ENCODE assay signal across 1 cellular context in the genomic region with DNA sequence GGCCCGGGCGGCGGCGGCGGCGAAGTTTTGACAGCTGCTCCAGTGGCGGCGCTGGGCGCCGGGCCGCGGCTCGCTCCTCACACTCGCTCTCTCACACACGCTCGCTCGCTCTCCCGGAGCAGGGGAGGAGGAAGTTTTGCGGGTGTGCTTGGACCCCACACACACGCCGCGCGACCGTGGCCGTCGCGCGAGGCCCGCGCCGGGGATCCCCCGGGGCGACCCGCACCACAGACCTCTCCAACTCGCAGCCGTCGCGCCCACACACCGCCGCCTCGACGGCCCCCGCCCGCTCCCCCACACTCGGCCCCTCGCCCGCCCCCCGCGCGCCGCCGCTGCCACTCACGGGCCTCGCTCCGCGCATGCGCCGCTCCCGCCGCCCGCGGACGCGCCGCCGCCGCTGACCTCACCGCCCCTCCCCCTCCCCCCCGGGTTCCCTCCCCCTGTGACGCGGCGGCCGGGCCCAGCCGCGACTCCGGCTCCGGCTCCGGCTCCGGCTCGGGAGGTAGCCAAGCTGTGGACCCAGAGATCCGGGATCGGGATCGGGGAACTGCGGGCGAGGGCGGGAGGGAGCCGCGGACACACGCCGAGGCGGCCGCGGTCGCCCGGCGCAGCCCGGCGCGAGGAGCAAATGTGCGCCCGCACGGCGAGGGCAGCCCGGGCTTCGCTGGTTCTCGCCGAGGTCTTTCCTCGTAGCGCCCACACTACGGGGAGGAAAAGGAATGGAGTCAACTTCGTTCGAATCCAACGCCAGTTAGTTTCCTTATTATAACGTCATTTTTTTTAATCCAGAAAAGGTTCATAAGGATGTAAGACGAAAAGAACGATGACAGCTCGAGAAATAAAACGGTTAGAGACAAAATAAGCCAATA.
A peak's percentile ranks its signal among the peaks of the same experiment; 100 is the strongest.
TF ChIP-seq lines count a peak whose summit lies in the region.

No MANE protein-coding gene starts in this region.

TF ChIP-seq in HepG2, 621 proteins besides CTCF, POLR2A, EP300 and RAD21 (continued from another document and continues in another):
- TF ChIP-seq, protein P1, sequence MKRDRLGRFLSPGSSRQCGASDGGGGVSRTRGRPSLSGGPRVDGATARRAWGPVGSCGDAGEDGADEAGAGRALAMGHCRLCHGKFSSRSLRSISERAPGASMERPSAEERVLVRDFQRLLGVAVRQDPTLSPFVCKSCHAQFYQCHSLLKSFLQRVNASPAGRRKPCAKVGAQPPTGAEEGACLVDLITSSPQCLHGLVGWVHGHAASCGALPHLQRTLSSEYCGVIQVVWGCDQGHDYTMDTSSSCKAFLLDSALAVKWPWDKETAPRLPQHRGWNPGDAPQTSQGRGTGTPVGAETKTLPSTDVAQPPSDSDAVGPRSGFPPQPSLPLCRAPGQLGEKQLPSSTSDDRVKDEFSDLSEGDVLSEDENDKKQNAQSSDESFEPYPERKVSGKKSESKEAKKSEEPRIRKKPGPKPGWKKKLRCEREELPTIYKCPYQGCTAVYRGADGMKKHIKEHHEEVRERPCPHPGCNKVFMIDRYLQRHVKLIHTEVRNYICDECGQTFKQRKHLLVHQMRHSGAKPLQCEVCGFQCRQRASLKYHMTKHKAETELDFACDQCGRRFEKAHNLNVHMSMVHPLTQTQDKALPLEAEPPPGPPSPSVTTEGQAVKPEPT (CRISPR knock-in tag; IDR thresholded peaks at IDR 0.05; ENCODE audit: low read depth), result no peak
- TF ChIP-seq PHF21A (CRISPR knock-in tag; IDR thresholded peaks at IDR 0.05) (peak; percentile 58), MTF2 (CRISPR knock-in tag; IDR thresholded peaks at IDR 0.05; ENCODE audit: borderline replicate concordance) (peak; percentile 86; the same call in 1 of the 2 replicates), ZKSCAN1 (IDR thresholded peaks at IDR 0.05; ENCODE audit: low read length) (no peak), HNRNPL (IDR thresholded peaks at IDR 0.05; ENCODE audit: low read depth, low read length) (no peak), ZNF468 (CRISPR knock-in tag; IDR thresholded peaks at IDR 0.05) (no peak), ZFY (CRISPR knock-in tag; IDR thresholded peaks at IDR 0.05) (peak; percentile 49), FOXK2 (IDR thresholded peaks at IDR 0.05) (no peak), SIN3A (IDR thresholded peaks at IDR 0.05; ENCODE audit: borderline replicate concordance, low read depth, low read length) (peak; percentile 64; the same call in 1 of the 2 replicates), SP1 (IDR thresholded peaks at IDR 0.05) (no peak), SP1 (CRISPR knock-in tag; IDR thresholded peaks at IDR 0.05) (0 out of 2 replicates have a peak, but pooled peaks have one; percentile 20), PHF20 (CRISPR knock-in tag; IDR thresholded peaks at IDR 0.05) (no peak; the same call in 1 of the 2 replicates), JUNB (CRISPR knock-in tag; IDR thresholded peaks at IDR 0.05; ENCODE audit: borderline replicate concordance) (no peak), TCF7L2 (IDR thresholded peaks at IDR 0.05; ENCODE audit: low read depth, low read length) (no peak), ZNF792 (CRISPR knock-in tag; IDR thresholded peaks at IDR 0.05) (peak; percentile 22; the same call in 1 of the 2 replicates), SP2 (CRISPR knock-in tag; IDR thresholded peaks at IDR 0.05) (no peak), MXI1 (IDR thresholded peaks at IDR 0.05; ENCODE audit: borderline replicate concordance, low read depth, low read length) (peak; percentile 76; the same call in 1 of the 3 replicates), MTA1 (CRISPR knock-in tag; IDR thresholded peaks at IDR 0.05; ENCODE audit: borderline replicate concordance) (peak; percentile 68; the same call in 1 of the 2 replicates), NAIF1 (CRISPR knock-in tag; IDR thresholded peaks at IDR 0.05; ENCODE audit: borderline replicate concordance) (no peak), FOSL1 (CRISPR knock-in tag; IDR thresholded peaks at IDR 0.05; ENCODE audit: borderline replicate concordance) (no peak), MTA3 (CRISPR knock-in tag; IDR thresholded peaks at IDR 0.05) (no peak), ZNF230 (CRISPR knock-in tag; IDR thresholded peaks at IDR 0.05) (no peak), PHF5A (CRISPR knock-in tag; IDR thresholded peaks at IDR 0.05; ENCODE audit: low read depth, unreplicated experiment) (peak; percentile 60), ZSCAN21 (CRISPR knock-in tag; IDR thresholded peaks at IDR 0.05; ENCODE audit: borderline replicate concordance) (0 out of 2 replicates have a peak, but pooled peaks have one; percentile 40), ZMYM3 (CRISPR knock-in tag; IDR thresholded peaks at IDR 0.05) (peak; percentile 68; the same call in 1 of the 2 replicates), JUN (CRISPR knock-in tag; IDR thresholded peaks at IDR 0.05) (peak; percentile 35; the same call in 1 of the 2 replicates), ZNF564 (CRISPR knock-in tag; IDR thresholded peaks at IDR 0.05) (peak; percentile 60; the same call in 1 of the 2 replicates), MEIS1 (CRISPR knock-in tag; IDR thresholded peaks at IDR 0.05; ENCODE audit: borderline replicate concordance) (no peak), ZNF431 (CRISPR knock-in tag; IDR thresholded peaks at IDR 0.05; ENCODE audit: borderline replicate concordance, low read depth) (peak; percentile 48; the same call in 1 of the 2 replicates)
- TF ChIP-seq, protein P2, sequence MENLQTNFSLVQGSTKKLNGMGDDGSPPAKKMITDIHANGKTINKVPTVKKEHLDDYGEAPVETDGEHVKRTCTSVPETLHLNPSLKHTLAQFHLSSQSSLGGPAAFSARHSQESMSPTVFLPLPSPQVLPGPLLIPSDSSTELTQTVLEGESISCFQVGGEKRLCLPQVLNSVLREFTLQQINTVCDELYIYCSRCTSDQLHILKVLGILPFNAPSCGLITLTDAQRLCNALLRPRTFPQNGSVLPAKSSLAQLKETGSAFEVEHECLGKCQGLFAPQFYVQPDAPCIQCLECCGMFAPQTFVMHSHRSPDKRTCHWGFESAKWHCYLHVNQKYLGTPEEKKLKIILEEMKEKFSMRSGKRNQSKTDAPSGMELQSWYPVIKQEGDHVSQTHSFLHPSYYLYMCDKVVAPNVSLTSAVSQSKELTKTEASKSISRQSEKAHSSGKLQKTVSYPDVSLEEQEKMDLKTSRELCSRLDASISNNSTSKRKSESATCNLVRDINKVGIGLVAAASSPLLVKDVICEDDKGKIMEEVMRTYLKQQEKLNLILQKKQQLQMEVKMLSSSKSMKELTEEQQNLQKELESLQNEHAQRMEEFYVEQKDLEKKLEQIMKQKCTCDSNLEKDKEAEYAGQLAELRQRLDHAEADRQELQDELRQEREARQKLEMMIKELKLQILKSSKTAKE (CRISPR knock-in tag; IDR thresholded peaks at IDR 0.05; ENCODE audit: borderline replicate concordance), result no peak
- TF ChIP-seq, protein P3, sequence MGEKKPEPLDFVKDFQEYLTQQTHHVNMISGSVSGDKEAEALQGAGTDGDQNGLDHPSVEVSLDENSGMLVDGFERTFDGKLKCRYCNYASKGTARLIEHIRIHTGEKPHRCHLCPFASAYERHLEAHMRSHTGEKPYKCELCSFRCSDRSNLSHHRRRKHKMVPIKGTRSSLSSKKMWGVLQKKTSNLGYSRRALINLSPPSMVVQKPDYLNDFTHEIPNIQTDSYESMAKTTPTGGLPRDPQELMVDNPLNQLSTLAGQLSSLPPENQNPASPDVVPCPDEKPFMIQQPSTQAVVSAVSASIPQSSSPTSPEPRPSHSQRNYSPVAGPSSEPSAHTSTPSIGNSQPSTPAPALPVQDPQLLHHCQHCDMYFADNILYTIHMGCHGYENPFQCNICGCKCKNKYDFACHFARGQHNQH (CRISPR knock-in tag; IDR thresholded peaks at IDR 0.05), result peak; percentile 73; the same call in 1 of the 2 replicates
- TF ChIP-seq, protein P4, sequence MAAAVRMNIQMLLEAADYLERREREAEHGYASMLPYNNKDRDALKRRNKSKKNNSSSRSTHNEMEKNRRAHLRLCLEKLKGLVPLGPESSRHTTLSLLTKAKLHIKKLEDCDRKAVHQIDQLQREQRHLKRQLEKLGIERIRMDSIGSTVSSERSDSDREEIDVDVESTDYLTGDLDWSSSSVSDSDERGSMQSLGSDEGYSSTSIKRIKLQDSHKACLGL (CRISPR knock-in tag; IDR thresholded peaks at IDR 0.05), result peak; percentile 36; the same call in 1 of the 2 replicates
- TF ChIP-seq, protein P5, sequence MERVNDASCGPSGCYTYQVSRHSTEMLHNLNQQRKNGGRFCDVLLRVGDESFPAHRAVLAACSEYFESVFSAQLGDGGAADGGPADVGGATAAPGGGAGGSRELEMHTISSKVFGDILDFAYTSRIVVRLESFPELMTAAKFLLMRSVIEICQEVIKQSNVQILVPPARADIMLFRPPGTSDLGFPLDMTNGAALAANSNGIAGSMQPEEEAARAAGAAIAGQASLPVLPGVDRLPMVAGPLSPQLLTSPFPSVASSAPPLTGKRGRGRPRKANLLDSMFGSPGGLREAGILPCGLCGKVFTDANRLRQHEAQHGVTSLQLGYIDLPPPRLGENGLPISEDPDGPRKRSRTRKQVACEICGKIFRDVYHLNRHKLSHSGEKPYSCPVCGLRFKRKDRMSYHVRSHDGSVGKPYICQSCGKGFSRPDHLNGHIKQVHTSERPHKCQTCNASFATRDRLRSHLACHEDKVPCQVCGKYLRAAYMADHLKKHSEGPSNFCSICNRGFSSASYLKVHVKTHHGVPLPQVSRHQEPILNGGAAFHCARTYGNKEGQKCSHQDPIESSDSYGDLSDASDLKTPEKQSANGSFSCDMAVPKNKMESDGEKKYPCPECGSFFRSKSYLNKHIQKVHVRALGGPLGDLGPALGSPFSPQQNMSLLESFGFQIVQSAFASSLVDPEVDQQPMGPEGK (CRISPR knock-in tag; IDR thresholded peaks at IDR 0.05), result peak; percentile 59; the same call in 1 of the 2 replicates
- TF ChIP-seq, protein P6, sequence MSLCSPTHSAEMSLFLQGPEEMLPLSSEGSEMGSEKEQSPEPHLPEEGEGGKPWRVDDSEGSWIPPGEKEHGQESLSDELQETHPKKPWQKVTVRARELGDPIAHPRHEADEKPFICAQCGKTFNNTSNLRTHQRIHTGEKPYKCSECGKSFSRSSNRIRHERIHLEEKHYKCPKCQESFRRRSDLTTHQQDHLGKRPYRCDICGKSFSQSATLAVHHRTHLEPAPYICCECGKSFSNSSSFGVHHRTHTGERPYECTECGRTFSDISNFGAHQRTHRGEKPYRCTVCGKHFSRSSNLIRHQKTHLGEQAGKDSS (CRISPR knock-in tag; IDR thresholded peaks at IDR 0.05; ENCODE audit: borderline replicate concordance, low read depth), result peak; percentile 67; the same call in 1 of the 2 replicates
- TF ChIP-seq, protein P7, sequence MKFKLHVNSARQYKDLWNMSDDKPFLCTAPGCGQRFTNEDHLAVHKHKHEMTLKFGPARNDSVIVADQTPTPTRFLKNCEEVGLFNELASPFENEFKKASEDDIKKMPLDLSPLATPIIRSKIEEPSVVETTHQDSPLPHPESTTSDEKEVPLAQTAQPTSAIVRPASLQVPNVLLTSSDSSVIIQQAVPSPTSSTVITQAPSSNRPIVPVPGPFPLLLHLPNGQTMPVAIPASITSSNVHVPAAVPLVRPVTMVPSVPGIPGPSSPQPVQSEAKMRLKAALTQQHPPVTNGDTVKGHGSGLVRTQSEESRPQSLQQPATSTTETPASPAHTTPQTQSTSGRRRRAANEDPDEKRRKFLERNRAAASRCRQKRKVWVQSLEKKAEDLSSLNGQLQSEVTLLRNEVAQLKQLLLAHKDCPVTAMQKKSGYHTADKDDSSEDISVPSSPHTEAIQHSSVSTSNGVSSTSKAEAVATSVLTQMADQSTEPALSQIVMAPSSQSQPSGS (CRISPR knock-in tag; IDR thresholded peaks at IDR 0.05), result peak; percentile 52; the same call in 1 of the 2 replicates
- TF ChIP-seq, protein P8, sequence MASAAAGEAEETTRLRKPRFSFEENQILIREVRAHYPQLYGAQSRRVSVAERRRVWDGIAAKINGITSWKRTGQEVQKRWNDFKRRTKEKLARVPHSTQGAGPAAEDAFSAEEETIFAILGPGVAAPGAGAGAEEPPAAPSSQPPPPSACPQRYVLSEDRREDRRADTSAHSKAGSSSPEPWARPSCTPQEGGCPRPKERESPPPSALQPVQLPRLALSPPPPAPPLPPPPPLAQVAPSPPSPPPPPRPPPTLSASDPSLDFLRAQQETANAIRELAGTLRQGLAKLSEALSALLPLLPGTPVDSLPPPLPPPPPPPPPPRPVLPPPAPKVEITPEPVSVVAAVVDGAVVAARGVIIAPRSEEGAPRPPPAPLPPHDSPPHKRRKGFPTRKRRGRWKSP (CRISPR knock-in tag; IDR thresholded peaks at IDR 0.05), result peak; percentile 98
- TF ChIP-seq, protein P9, sequence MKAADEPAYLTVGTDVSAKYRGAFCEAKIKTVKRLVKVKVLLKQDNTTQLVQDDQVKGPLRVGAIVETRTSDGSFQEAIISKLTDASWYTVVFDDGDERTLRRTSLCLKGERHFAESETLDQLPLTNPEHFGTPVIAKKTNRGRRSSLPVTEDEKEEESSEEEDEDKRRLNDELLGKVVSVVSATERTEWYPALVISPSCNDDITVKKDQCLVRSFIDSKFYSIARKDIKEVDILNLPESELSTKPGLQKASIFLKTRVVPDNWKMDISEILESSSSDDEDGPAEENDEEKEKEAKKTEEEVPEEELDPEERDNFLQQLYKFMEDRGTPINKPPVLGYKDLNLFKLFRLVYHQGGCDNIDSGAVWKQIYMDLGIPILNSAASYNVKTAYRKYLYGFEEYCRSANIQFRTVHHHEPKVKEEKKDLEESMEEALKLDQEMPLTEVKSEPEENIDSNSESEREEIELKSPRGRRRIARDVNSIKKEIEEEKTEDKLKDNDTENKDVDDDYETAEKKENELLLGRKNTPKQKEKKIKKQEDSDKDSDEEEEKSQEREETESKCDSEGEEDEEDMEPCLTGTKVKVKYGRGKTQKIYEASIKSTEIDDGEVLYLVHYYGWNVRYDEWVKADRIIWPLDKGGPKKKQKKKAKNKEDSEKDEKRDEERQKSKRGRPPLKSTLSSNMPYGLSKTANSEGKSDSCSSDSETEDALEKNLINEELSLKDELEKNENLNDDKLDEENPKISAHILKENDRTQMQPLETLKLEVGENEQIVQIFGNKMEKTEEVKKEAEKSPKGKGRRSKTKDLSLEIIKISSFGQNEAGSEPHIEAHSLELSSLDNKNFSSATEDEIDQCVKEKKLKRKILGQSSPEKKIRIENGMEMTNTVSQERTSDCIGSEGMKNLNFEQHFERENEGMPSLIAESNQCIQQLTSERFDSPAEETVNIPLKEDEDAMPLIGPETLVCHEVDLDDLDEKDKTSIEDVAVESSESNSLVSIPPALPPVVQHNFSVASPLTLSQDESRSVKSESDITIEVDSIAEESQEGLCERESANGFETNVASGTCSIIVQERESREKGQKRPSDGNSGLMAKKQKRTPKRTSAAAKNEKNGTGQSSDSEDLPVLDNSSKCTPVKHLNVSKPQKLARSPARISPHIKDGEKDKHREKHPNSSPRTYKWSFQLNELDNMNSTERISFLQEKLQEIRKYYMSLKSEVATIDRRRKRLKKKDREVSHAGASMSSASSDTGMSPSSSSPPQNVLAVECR (CRISPR knock-in tag; IDR thresholded peaks at IDR 0.05; ENCODE audit: borderline replicate concordance), result peak; percentile 82
- TF ChIP-seq, protein P10, sequence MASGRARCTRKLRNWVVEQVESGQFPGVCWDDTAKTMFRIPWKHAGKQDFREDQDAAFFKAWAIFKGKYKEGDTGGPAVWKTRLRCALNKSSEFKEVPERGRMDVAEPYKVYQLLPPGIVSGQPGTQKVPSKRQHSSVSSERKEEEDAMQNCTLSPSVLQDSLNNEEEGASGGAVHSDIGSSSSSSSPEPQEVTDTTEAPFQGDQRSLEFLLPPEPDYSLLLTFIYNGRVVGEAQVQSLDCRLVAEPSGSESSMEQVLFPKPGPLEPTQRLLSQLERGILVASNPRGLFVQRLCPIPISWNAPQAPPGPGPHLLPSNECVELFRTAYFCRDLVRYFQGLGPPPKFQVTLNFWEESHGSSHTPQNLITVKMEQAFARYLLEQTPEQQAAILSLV (CRISPR knock-in tag; IDR thresholded peaks at IDR 0.05; ENCODE audit: borderline replicate concordance), result no peak
- TF ChIP-seq, protein P11, sequence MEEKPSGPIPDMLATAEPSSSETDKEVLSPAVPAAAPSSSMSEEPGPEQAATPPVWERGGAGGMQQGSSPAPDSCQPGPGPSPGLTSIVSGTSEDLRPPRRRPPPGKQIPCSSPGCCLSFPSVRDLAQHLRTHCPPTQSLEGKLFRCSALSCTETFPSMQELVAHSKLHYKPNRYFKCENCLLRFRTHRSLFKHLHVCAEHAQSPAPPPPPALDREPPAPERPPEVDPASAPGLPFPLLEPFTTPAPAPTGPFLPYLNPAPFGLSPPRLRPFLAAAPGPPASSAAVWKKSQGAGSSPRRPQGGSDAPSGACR (CRISPR knock-in tag; IDR thresholded peaks at IDR 0.05), result 0 out of 2 replicates have a peak, but pooled peaks have one; percentile 37
